In the genomic region with DNA sequence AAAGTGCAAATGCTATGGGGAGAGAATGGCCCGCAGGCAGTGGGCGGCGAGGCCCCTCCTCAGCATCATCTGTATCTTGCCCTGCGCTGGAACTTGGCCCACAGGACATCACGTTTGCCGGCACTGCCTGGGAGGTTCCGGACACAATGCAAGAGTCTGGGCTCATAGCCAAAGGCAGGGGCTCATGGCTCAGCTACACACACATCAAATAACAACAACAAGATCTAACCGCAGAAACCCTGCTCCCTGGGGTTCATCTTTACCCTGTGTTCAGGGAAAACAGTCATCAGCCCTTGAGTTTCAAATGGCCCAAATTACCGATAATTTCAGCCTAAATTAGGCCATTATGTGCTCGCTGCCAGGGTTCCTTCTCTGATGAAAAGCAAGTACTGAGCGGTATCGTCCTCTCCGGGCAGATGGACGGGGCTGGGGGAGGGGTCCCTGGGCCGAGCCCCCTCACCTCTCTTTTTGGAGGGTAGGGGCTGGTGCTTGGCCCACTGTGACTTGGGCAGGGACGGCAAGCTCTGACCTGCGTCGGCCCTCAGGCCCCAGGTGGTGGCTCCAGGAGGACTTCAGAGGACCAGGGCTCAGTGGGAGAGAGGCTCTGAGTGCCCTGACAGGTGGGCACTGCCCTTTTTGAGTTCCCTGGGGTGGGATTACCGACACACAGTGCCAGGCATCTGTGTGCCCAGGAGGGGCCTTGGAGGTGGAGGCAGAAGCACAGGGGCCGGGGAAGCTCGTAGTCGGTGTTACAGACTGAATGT, we compare ENCODE assay signal across 9 cellular contexts. TPM values are rescaled to one million over a fixed set of nuclear protein-coding genes. Genes with fewer than 3 reads are reported as not detected.
A peak's percentile ranks its signal among the peaks of the same experiment; 100 is the strongest.
DNase-seq lines count a peak whose midpoint lies in the region; ATAC-seq and TF ChIP-seq lines count a peak whose summit lies in the region.
"Had no signal": no experiment of that assay in that cellular context is flagged by ENCODE, and none has a peak within 500 bp of the region (broad histone marks: within the 10 kb centered on the region; RNA-seq: fewer than 3 reads in every experiment).

No MANE protein-coding gene starts in this region.

- ATAC-seq in GM18511 (IDR thresholded peaks at IDR 0.05; ENCODE audit: unreplicated experiment) = no peak
- no peak for ATAC-seq in GM21737 (IDR thresholded peaks at IDR 0.05; ENCODE audit: unreplicated experiment)

- peak overlapping the region; percentile 47 for H3K4me3 Mint-ChIP-seq in osteocyte (ENCODE audit: unreplicated experiment)
- H3K4me3 Mint-ChIP-seq in activated CD4-positive, alpha-beta memory T cell treated with anti-CD3 and anti-CD28 coated beads for 36 hours = no peak overlapping the region
- H3K4me3 Mint-ChIP-seq: activated naive CD4-positive, alpha-beta T cell treated with anti-CD3 and anti-CD28 coated beads, Interleukin-2, amount 50 U/mL, for 24 hours had no signal

- H3K4me1 Mint-ChIP-seq in osteocyte (ENCODE audit: unreplicated experiment) = peaks cover 23% of the 10 kb centered on the region
- H3K4me1 Mint-ChIP-seq in activated CD4-positive, alpha-beta memory T cell treated with anti-CD3 and anti-CD28 coated beads for 36 hours (ENCODE audit: low read depth) = no peaks in the 10 kb centered on the region
- H3K4me1 Mint-ChIP-seq: activated naive CD4-positive, alpha-beta T cell treated with anti-CD3 and anti-CD28 coated beads, Interleukin-2, amount 50 U/mL, for 24 hours had no signal

- POLR2A ChIA-PET in activated CD4-positive, alpha-beta memory T cell treated with anti-CD3 and anti-CD28 coated beads for 36 hours (lab: Charles Lee) = no interaction called here

- H3K36me3 Mint-ChIP-seq in osteocyte (ENCODE audit: unreplicated experiment) = peaks cover 5% of the 10 kb centered on the region
- H3K36me3 Mint-ChIP-seq in activated CD4-positive, alpha-beta memory T cell treated with anti-CD3 and anti-CD28 coated beads for 36 hours = no peaks in the 10 kb centered on the region
- H3K36me3 Mint-ChIP-seq: activated naive CD4-positive, alpha-beta T cell treated with anti-CD3 and anti-CD28 coated beads, Interleukin-2, amount 50 U/mL, for 24 hours had no signal

- H3K27me3 Mint-ChIP-seq in osteocyte (ENCODE audit: unreplicated experiment) = peaks cover 34% of the 10 kb centered on the region
- peaks cover 19% of the 10 kb centered on the region for H3K27me3 Mint-ChIP-seq in activated CD4-positive, alpha-beta memory T cell treated with anti-CD3 and anti-CD28 coated beads for 36 hours
- H3K27me3 Mint-ChIP-seq: activated naive CD4-positive, alpha-beta T cell treated with anti-CD3 and anti-CD28 coated beads, Interleukin-2, amount 50 U/mL, for 24 hours had no signal

- CTCF ChIA-PET in activated CD4-positive, alpha-beta memory T cell treated with anti-CD3 and anti-CD28 coated beads for 36 hours (lab: Charles Lee) = no interaction called here

- intact Hi-C loops in activated CD4-positive, alpha-beta memory T cell treated with anti-CD3 and anti-CD28 coated beads for 36 hours (cut with micrococcal nuclease) = no loop called here

- TF ChIP-seq CTCF in epithelial cell of esophagus (IDR thresholded peaks at IDR 0.05; ENCODE audit: insufficient read depth, low read depth, low read length, missing control alignments) = no peak
- no peak for TF ChIP-seq CTCF in osteocyte (IDR thresholded peaks at IDR 0.05)

- H3K4me3 ChIP-seq in epithelial cell of esophagus (ENCODE audit: low read length) = no peak overlapping the region

- H3K27ac Mint-ChIP-seq in osteocyte (ENCODE audit: unreplicated experiment) = peak overlapping the region; percentile 93
- no peak overlapping the region for H3K27ac Mint-ChIP-seq in activated CD4-positive, alpha-beta memory T cell treated with anti-CD3 and anti-CD28 coated beads for 36 hours
- H3K27ac Mint-ChIP-seq: activated naive CD4-positive, alpha-beta T cell treated with anti-CD3 and anti-CD28 coated beads, Interleukin-2, amount 50 U/mL, for 24 hours had no signal

- no peaks in the 10 kb centered on the region for H3K9me3 Mint-ChIP-seq in osteocyte (ENCODE audit: unreplicated experiment)
- no peaks in the 10 kb centered on the region for H3K9me3 Mint-ChIP-seq in activated CD4-positive, alpha-beta memory T cell treated with anti-CD3 and anti-CD28 coated beads for 36 hours
- H3K9me3 Mint-ChIP-seq: activated naive CD4-positive, alpha-beta T cell treated with anti-CD3 and anti-CD28 coated beads, Interleukin-2, amount 50 U/mL, for 24 hours had no signal

- peak; percentile 31 for DNase-seq in ELF-1 (ENCODE audit: low read depth, low spot score)
- peak; percentile 55 for DNase-seq in NCI-H446 treated with DMSO at 0.1 percent for 48 hours (lab: John Stamatoyannopoulos, UW)
- DNase-seq in epithelial cell of esophagus (ENCODE audit: low read depth) = peak; percentile 72
- peak; percentile 94 for DNase-seq in osteocyte (ENCODE audit: extremely low spot score, unreplicated experiment)
- no peak for DNase-seq in activated CD4-positive, alpha-beta memory T cell treated with anti-CD3 and anti-CD28 coated beads for 36 hours
- no peak for DNase-seq in GDM1 (lab: John Stamatoyannopoulos, UW)

RNA-seq across cellular contexts. Expression of a gene that starts 25.0 kb away (rescaled TPM):
- not detected in 2 replicates for total RNA-seq in osteocyte
- total RNA-seq in activated CD4-positive, alpha-beta memory T cell treated with anti-CD3 and anti-CD28 coated beads for 36 hours = 1 to 10 TPM in 1 of 2 experiments, under 1 TPM in 1; 0.97 to 1.3 TPM

Comparison
In these comparisons a context has a peak if more than half of its experiments do, and no peak if none do; other contexts are left out.
1. DNase-seq: peak in ELF-1 (single experiment), NCI-H446 treated with DMSO at 0.1 percent for 48 hours (single experiment), epithelial cell of esophagus (single experiment) and osteocyte (single experiment); none in activated CD4-positive, alpha-beta memory T cell treated with anti-CD3 and anti-CD28 coated beads for 36 hours (single experiment) and GDM1 (single experiment).